In genomic region chr11:4619514-4619913, GRCh38 we compare ENCODE assay signal across 33 cellular contexts. TPM values are rescaled to one million over a fixed set of nuclear protein-coding genes. Genes with fewer than 3 reads are reported as not detected.
"Had no signal": no experiment of that assay in that cellular context is flagged by ENCODE, and none has a peak within 500 bp of the region (broad histone marks: within the 10 kb centered on the region; RNA-seq: fewer than 3 reads in every experiment).

No MANE protein-coding gene starts in this region.

- DNase-seq: activated CD4-positive, alpha-beta memory T cell treated with anti-CD3 and anti-CD28 coated beads, Interleukin-2, amount 10 ng/mL, durations not matched to agents 7 days and 5 days; activated CD4-positive, alpha-beta T cell treated with anti-CD3 and anti-CD28 coated beads for 1 hour; activated CD4-positive, alpha-beta T cell treated with anti-CD3 and anti-CD28 coated beads for 4 hours; activated CD4-positive, alpha-beta T cell treated with anti-CD3 and anti-CD28 coated beads, Interleukin-2, amount 10 ng/mL, durations not matched to agents 7 days and 5 days; activated CD4-positive, alpha-beta T cell treated with anti-CD3 and anti-CD28 coated beads, Interleukin-2, amount 50 U/mL, for 4 hours; activated CD4-positive, CD25-positive, alpha-beta regulatory T cell; activated effector memory CD4-positive, alpha-beta T cell treated with anti-CD3 and anti-CD28 coated beads, Interleukin-2, amount 50 U/mL, for 16 hours; activated naive CD4-positive, alpha-beta T cell treated with anti-CD3 and anti-CD28 coated beads for 36 hours; activated naive CD8-positive, alpha-beta T cell treated with anti-CD3 and anti-CD28 coated beads for 36 hours; activated naive CD8-positive, alpha-beta T cell treated with anti-CD3 and anti-CD28 coated beads, Interleukin-2, amount 50 U/mL, for 24 hours; activated T-cell treated with anti-CD3 and anti-CD28 coated beads, Interleukin-2, amount 50 U/mL, for 4 hours; adrenal gland; brain microvascular endothelial cell; cortex of kidney; dermis blood vessel endothelial cell; effector CD4-positive, alpha-beta T cell; effector memory CD8-positive, alpha-beta T cell; erythroblast; esophagus squamous epithelium; foreskin melanocyte; head of caudate nucleus; SW 1271; T-cell; T1000 had no signal

- H3K4me1 ChIP-seq: adrenal gland, esophagus squamous epithelium, gastroesophageal sphincter had no signal

- H3K27me3 ChIP-seq: adrenal gland, brain microvascular endothelial cell had no signal

- H3K9me3 ChIP-seq: adrenal gland, esophagus squamous epithelium, gastroesophageal sphincter had no signal

- H3K4me3 ChIP-seq: adrenal gland, esophagus squamous epithelium, gastroesophageal sphincter had no signal

- FAIRE-seq: astrocyte, bronchial epithelial cell had no signal

- ATAC-seq: activated naive CD8-positive, alpha-beta T cell treated with anti-CD3 and anti-CD28 coated beads, Interleukin-2, amount 50 U/mL, for 24 hours; activated T-cell treated with anti-CD3 and anti-CD28 coated beads, Interleukin-2, amount 50 U/mL, for 4 hours; effector memory CD8-positive, alpha-beta T cell; gastroesophageal sphincter; T-cell had no signal

- H3K27ac ChIP-seq: adrenal gland, brain microvascular endothelial cell, esophagus squamous epithelium, gastroesophageal sphincter had no signal

- H3K36me3 ChIP-seq: adrenal gland, brain microvascular endothelial cell, esophagus squamous epithelium, gastroesophageal sphincter had no signal

RNA-seq across cellular contexts. Expression of gene OR51D1, which starts 17.8 kb away (rescaled TPM):
- total RNA-seq: activated CD4-positive, alpha-beta memory T cell treated with anti-CD3 and anti-CD28 coated beads, Interleukin-2, amount 10 ng/mL, durations not matched to agents 7 days and 5 days; activated CD4-positive, alpha-beta T cell treated with anti-CD3 and anti-CD28 coated beads, Interleukin-2, amount 10 ng/mL, durations not matched to agents 7 days and 5 days; activated naive CD4-positive, alpha-beta T cell treated with anti-CD3 and anti-CD28 coated beads for 36 hours; activated naive CD8-positive, alpha-beta T cell treated with anti-CD3 and anti-CD28 coated beads for 36 hours; activated T-cell treated with anti-CD3 and anti-CD28 coated beads, Interleukin-2, amount 50 U/mL, for 4 hours; activated T-helper 2 cell treated with anti-CD3 and anti-CD28 coated beads, Interferon-gamma antibody, Interleukin-2, Interleukin-4, amounts not matched to agents 10 μg/mL and 5 μg/mL and 100 μg/mL, durations not matched to agents 14 hours and 24 hours and 36 hours; adrenal gland; astrocyte; bronchial epithelial cell; cardiac septum; cerebellum; dermis blood vessel endothelial cell; esophagus squamous epithelium; fibroblast of lung; fibroblast of villous mesenchyme; gastroesophageal sphincter; T-cell; T-helper 2 cell treated with Interferon-gamma antibody and Interleukin-4, amounts not matched to agents 100 ng/mL and 5 ng/mL, for 36 hours had no signal
- polyA plus RNA-seq: adrenal gland, fibroblast of lung had no signal

RNA-seq across cellular contexts. Expression of gene OR51E1, which starts 24.3 kb away (rescaled TPM):
- total RNA-seq: activated CD4-positive, alpha-beta memory T cell treated with anti-CD3 and anti-CD28 coated beads, Interleukin-2, amount 10 ng/mL, durations not matched to agents 7 days and 5 days; activated CD4-positive, alpha-beta T cell treated with anti-CD3 and anti-CD28 coated beads, Interleukin-2, amount 10 ng/mL, durations not matched to agents 7 days and 5 days; activated naive CD4-positive, alpha-beta T cell treated with anti-CD3 and anti-CD28 coated beads for 36 hours; activated naive CD8-positive, alpha-beta T cell treated with anti-CD3 and anti-CD28 coated beads for 36 hours; activated T-cell treated with anti-CD3 and anti-CD28 coated beads, Interleukin-2, amount 50 U/mL, for 4 hours; activated T-helper 2 cell treated with anti-CD3 and anti-CD28 coated beads, Interferon-gamma antibody, Interleukin-2, Interleukin-4, amounts not matched to agents 10 μg/mL and 5 μg/mL and 100 μg/mL, durations not matched to agents 14 hours and 24 hours and 36 hours; adrenal gland; astrocyte; bronchial epithelial cell; dermis blood vessel endothelial cell; fibroblast of lung; fibroblast of villous mesenchyme; T-cell; T-helper 2 cell treated with Interferon-gamma antibody and Interleukin-4, amounts not matched to agents 100 ng/mL and 5 ng/mL, for 36 hours had no signal
- polyA plus RNA-seq: fibroblast of lung had no signal

RNA-seq across cellular contexts. Expression of gene OR52I1, which starts 25.7 kb away (rescaled TPM):
- total RNA-seq: activated CD4-positive, alpha-beta memory T cell treated with anti-CD3 and anti-CD28 coated beads, Interleukin-2, amount 10 ng/mL, durations not matched to agents 7 days and 5 days; activated CD4-positive, alpha-beta T cell treated with anti-CD3 and anti-CD28 coated beads, Interleukin-2, amount 10 ng/mL, durations not matched to agents 7 days and 5 days; activated naive CD4-positive, alpha-beta T cell treated with anti-CD3 and anti-CD28 coated beads for 36 hours; activated naive CD8-positive, alpha-beta T cell treated with anti-CD3 and anti-CD28 coated beads for 36 hours; activated T-cell treated with anti-CD3 and anti-CD28 coated beads, Interleukin-2, amount 50 U/mL, for 4 hours; activated T-helper 2 cell treated with anti-CD3 and anti-CD28 coated beads, Interferon-gamma antibody, Interleukin-2, Interleukin-4, amounts not matched to agents 10 μg/mL and 5 μg/mL and 100 μg/mL, durations not matched to agents 14 hours and 24 hours and 36 hours; adrenal gland; astrocyte; bronchial epithelial cell; cardiac septum; cerebellum; dermis blood vessel endothelial cell; esophagus squamous epithelium; fibroblast of lung; gastroesophageal sphincter; T-cell; T-helper 2 cell treated with Interferon-gamma antibody and Interleukin-4, amounts not matched to agents 100 ng/mL and 5 ng/mL, for 36 hours had no signal
- polyA plus RNA-seq: adrenal gland, fibroblast of lung had no signal

RNA-seq across cellular contexts. Expression of gene OR52I2, which starts 38.0 kb away (rescaled TPM):
- total RNA-seq: activated CD4-positive, alpha-beta memory T cell treated with anti-CD3 and anti-CD28 coated beads, Interleukin-2, amount 10 ng/mL, durations not matched to agents 7 days and 5 days; activated CD4-positive, alpha-beta T cell treated with anti-CD3 and anti-CD28 coated beads, Interleukin-2, amount 10 ng/mL, durations not matched to agents 7 days and 5 days; activated naive CD4-positive, alpha-beta T cell treated with anti-CD3 and anti-CD28 coated beads for 36 hours; activated naive CD8-positive, alpha-beta T cell treated with anti-CD3 and anti-CD28 coated beads for 36 hours; activated T-cell treated with anti-CD3 and anti-CD28 coated beads, Interleukin-2, amount 50 U/mL, for 4 hours; activated T-helper 2 cell treated with anti-CD3 and anti-CD28 coated beads, Interferon-gamma antibody, Interleukin-2, Interleukin-4, amounts not matched to agents 10 μg/mL and 5 μg/mL and 100 μg/mL, durations not matched to agents 14 hours and 24 hours and 36 hours; adrenal gland; astrocyte; bronchial epithelial cell; cardiac septum; cerebellum; dermis blood vessel endothelial cell; esophagus squamous epithelium; fibroblast of lung; fibroblast of villous mesenchyme; gastroesophageal sphincter; T-cell; T-helper 2 cell treated with Interferon-gamma antibody and Interleukin-4, amounts not matched to agents 100 ng/mL and 5 ng/mL, for 36 hours had no signal
- polyA plus RNA-seq: adrenal gland, fibroblast of lung had no signal
